20 cellular contexts compared by ENCODE assay signal in genomic region chr2:132621131-132621875, GRCh38. TPM values are rescaled to one million over a fixed set of nuclear protein-coding genes. Genes with fewer than 3 reads are reported as not detected.
A peak's percentile ranks its signal among the peaks of the same experiment; 100 is the strongest.
DNase-seq lines count a peak whose midpoint lies in the region; ATAC-seq and TF ChIP-seq lines count a peak whose summit lies in the region.
"Had no signal": no experiment of that assay in that cellular context is flagged by ENCODE, and none has a peak within 500 bp of the region (broad histone marks: within the 10 kb centered on the region; RNA-seq: fewer than 3 reads in every experiment).

No MANE protein-coding gene starts in this region.

- no peaks in the 10 kb centered on the region for H3K36me3 ChIP-seq in left ventricle myocardium inferior
- H3K36me3 ChIP-seq in stomach = no peaks in the 10 kb centered on the region
- H3K36me3 ChIP-seq: MG63 had no signal

- TF ChIP-seq CTCF in left ventricle myocardium inferior (IDR thresholded peaks at IDR 0.05; ENCODE audit: borderline replicate concordance) (no peak), stomach (IDR thresholded peaks at IDR 0.05) (no peak)

- intact Hi-C loops in Right ventricle myocardium inferior (cut with DNase I) = no loop called here
- intact Hi-C loops in left ventricle myocardium inferior (cut with micrococcal nuclease) = no loop called here
- intact Hi-C loops in stomach (cut with DNase I; ENCODE audit: low total_unique reads) = no loop called here

- H3K4me1 ChIP-seq in left ventricle myocardium inferior (peaks cover 7% of the 10 kb centered on the region), stomach (peaks cover 0 to 10% (median 5%) of the 10 kb centered on the region in 4 donors)

- H3K9me3 ChIP-seq in left ventricle myocardium inferior (replicated peaks) (no peaks in the 10 kb centered on the region), stomach (no peaks in the 10 kb centered on the region)
- H3K9me3 ChIP-seq: MG63 had no signal

- WGBS in stomach, 5 donors = 38 to 66% (median 44%) methylated on average over 5 to 8 of the region's 8 CpGs

- H3K4me3 ChIP-seq in left ventricle myocardium inferior (no peak overlapping the region), stomach (no peak overlapping the region)
- H3K4me3 ChIP-seq: GM23338, MG63 had no signal

- no peak for TF ChIP-seq EP300 in stomach (IDR thresholded peaks at IDR 0.05)

- ATAC-seq in Right ventricle myocardium inferior (peak; percentile 68), GM18907 (IDR thresholded peaks at IDR 0.05; ENCODE audit: unreplicated experiment) (no peak)
- ATAC-seq: GM23338 had no signal

- H3K27me3 ChIP-seq in left ventricle myocardium inferior (ENCODE audit: low read depth) (no peaks in the 10 kb centered on the region), stomach (no peaks in the 10 kb centered on the region)
- H3K27me3 ChIP-seq: MG63 had no signal

- DNase-seq in Right ventricle myocardium inferior (ENCODE audit: missing footprints) = no peak
- no peak for DNase-seq in left ventricle myocardium inferior
- DNase-seq in NCI-H774 (lab: John Stamatoyannopoulos, UW) = peak; percentile 12
- peak; percentile 7 for DNase-seq in islet precursor cell
- peak; percentile 82 for DNase-seq in stomach
- DNase-seq in activated CD8-positive, alpha-beta memory T cell treated with anti-CD3 and anti-CD28 coated beads, Interleukin-2, amount 50 U/mL, for 48 hours = no peak
- no peak for DNase-seq in AG08396 (ENCODE audit: low spot score)
- DNase-seq: ACHN; activated naive CD4-positive, alpha-beta T cell; anterior cingulate cortex; CD4-positive, CD25-positive, alpha-beta regulatory T cell; endodermal cell; head of caudate nucleus; MG63; NCI-H2081; RPMI8226; stimulated activated naive CD4-positive, alpha-beta T cell treated with Interleukin-2 at 50 U/mL for 16 hours; SW 1271 had no signal

- no peak overlapping the region for H3K27ac ChIP-seq in left ventricle myocardium inferior (replicated peaks)
- H3K27ac ChIP-seq in stomach = peak overlapping the region in 3 of 5 donors; percentile 9 to 58 (median 48)

- no peak for TF ChIP-seq POLR2A in stomach (IDR thresholded peaks at IDR 0.05)

RNA-seq across cellular contexts. Expression of gene LYPD1, which starts 48.7 kb away (rescaled TPM):
- total RNA-seq in Right ventricle myocardium inferior = not detected
- total RNA-seq in left ventricle myocardium inferior = not detected
- total RNA-seq in stomach = 1 to 10 TPM in 2 of 5 donors, not detected in 3; 3.3 to 8.4 TPM
- 1 to 10 TPM; 1.1 to 3.7 (median 1.1) TPM for polyA plus RNA-seq in stomach
- total RNA-seq: CD4-positive, CD25-positive, alpha-beta regulatory T cell had no signal
- polyA plus RNA-seq: CD4-positive, CD25-positive, alpha-beta regulatory T cell had no signal

Comparison
In these comparisons a context has a peak if more than half of its experiments do, and no peak if none do; other contexts are left out.
1. DNase-seq: peak in NCI-H774 (single experiment), islet precursor cell (single experiment) and stomach (single experiment); none in Right ventricle myocardium inferior (single experiment), left ventricle myocardium inferior (single experiment), activated CD8-positive, alpha-beta memory T cell treated with anti-CD3 and anti-CD28 coated beads, Interleukin-2, amount 50 U/mL, for 48 hours (single experiment) and AG08396 (single experiment).